In the genomic region with DNA sequence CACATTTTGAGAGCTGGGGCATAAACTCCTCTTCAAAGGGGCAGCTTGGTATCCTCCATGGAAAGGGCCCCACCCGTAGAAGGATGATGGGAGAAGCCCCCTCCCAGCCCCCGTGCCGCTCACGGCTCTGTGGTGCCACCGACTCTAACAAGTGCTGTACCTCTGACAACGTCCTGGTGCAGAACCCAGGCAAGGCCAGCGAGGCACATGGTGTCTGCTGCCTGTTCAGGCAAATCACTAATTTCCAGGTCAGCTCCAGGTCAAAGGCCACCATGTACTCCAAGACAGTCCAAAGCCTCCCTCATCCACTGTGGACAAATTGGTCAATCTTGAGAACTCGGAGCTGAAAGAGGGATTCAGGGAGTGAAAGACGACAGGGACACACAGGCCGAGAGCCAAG, we compare ENCODE assay signal across 6 cellular contexts. TPM values are rescaled to one million over a fixed set of nuclear protein-coding genes. Genes with fewer than 3 reads are reported as not detected.
"Had no signal": no experiment of that assay in that cellular context is flagged by ENCODE, and none has a peak within 500 bp of the region (broad histone marks: within the 10 kb centered on the region; RNA-seq: fewer than 3 reads in every experiment).

No MANE protein-coding gene starts in this region.

- H3K27ac Mint-ChIP-seq: GM23338, H9 had no signal

- ATAC-seq: GM23338 had no signal

- H3K4me3 ChIP-seq: GM23338 had no signal

- H3K4me1 Mint-ChIP-seq: GM23338, H9 had no signal

- H3K4me3 Mint-ChIP-seq: GM23338, H9 had no signal

- DNase-seq: H9, HCEC 1CT, IMR-90 had no signal

- H3K9me3 Mint-ChIP-seq: GM23338, H9 had no signal

RNA-seq across cellular contexts. Expression of a gene that starts 11.4 kb away (rescaled TPM):
- total RNA-seq: GM23338, H1, H9, HT-29, IMR-90 had no signal
- polyA plus RNA-seq: GM23338, H1, IMR-90 had no signal
